ENCODE assay signal across 15 cellular contexts in the genomic region with DNA sequence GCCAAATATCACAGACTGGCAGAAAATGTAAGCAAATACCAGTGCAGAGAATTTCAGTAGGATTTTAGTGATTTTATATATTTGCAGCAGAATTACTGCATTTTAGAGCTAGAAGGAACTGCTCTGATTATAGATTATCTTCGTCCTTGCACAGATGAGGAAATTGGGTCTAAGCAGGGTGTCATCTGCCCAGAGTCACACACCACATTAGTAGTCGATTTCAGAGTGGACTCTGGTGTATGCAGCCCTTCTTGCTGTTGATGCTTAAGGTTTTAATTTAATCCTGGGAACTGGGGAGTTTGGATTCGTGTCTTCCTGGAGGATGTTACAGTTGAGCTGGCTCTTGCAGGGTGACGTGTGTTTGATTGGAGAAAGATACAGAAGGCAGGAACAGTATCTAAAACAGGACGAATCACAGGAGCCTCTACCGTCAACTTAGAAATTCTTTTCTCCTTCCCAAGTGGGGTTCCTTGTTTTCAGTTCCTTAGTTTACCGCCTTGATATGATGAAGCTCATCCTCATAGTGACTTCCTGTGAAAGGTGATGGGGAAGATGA. TPM values are rescaled to one million over a fixed set of nuclear protein-coding genes. Genes with fewer than 3 reads are reported as not detected.
DNase-seq lines count a peak whose midpoint lies in the region; ATAC-seq and TF ChIP-seq lines count a peak whose summit lies in the region.
"Had no signal": no experiment of that assay in that cellular context is flagged by ENCODE, and none has a peak within 500 bp of the region (broad histone marks: within the 10 kb centered on the region; RNA-seq: fewer than 3 reads in every experiment).

No MANE protein-coding gene starts in this region.

- H3K27me3 ChIP-seq in adipocyte (replicated peaks; ENCODE audit: control insufficient read depth, insufficient read depth, low read length): no peaks in the 10 kb centered on the region
- no peaks in the 10 kb centered on the region for H3K27me3 ChIP-seq in left ventricle myocardium inferior (ENCODE audit: low read depth)
- no peaks in the 10 kb centered on the region for H3K27me3 ChIP-seq in smooth muscle cell (ENCODE audit: low read depth)
- no peaks in the 10 kb centered on the region for H3K27me3 ChIP-seq in adrenal gland

- DNase-seq in NCI-H82 (lab: John Stamatoyannopoulos, UW) (peak; percentile 20), NCI-H82 treated with DMSO at 0.1 percent for 48 hours (lab: John Stamatoyannopoulos, UW; ENCODE audit: unreplicated experiment) (no peak), adipocyte (ENCODE audit: low read depth) (peak; percentile 16), left ventricle myocardium inferior (no peak), smooth muscle cell (lab: John Stamatoyannopoulos, UW; ENCODE audit: unreplicated experiment) (no peak), adrenal gland (no peak), COR-L47 (lab: John Stamatoyannopoulos, UW) (no peak)
- DNase-seq: activated CD4-positive, alpha-beta T cell treated with anti-CD3 and anti-CD28 coated beads for 36 hours; activated naive CD4-positive, alpha-beta T cell treated with anti-CD3 and anti-CD28 coated beads, Interleukin-2, amount 10 ng/mL, durations not matched to agents 7 days and 5 days; CD8-positive, alpha-beta T cell; NCI-H2029; NCI-H524 treated with DMSO at 0.1 percent for 48 hours; T-helper 2 cell had no signal

- no peak overlapping the region for H2AFZ ChIP-seq in smooth muscle cell (ENCODE audit: low read depth)

- H3F3A ChIP-seq in smooth muscle cell (ENCODE audit: low read depth): no peaks in the 10 kb centered on the region

- no peak for TF ChIP-seq POLR2A in adrenal gland (IDR thresholded peaks at IDR 0.05)

- H3K4me1 ChIP-seq in adipocyte (ENCODE audit: control insufficient read depth, insufficient read depth, low read length) (peaks cover 39% of the 10 kb centered on the region), left ventricle myocardium inferior (peaks cover 91% of the 10 kb centered on the region), smooth muscle cell (ENCODE audit: low read depth) (peaks cover 31% of the 10 kb centered on the region), adrenal gland (replicated peaks in 1 of 2) (peaks cover 16 to 70% of the 10 kb centered on the region in 2 donors)

- no peak overlapping the region for H3K9ac ChIP-seq in adipocyte (ENCODE audit: low read length)
- H3K9ac ChIP-seq in smooth muscle cell (ENCODE audit: low read depth): no peak overlapping the region

- H3K36me3 ChIP-seq in adipocyte (ENCODE audit: control insufficient read depth, insufficient read depth, low read length, severe bottlenecking) (no peaks in the 10 kb centered on the region), left ventricle myocardium inferior (no peaks in the 10 kb centered on the region), smooth muscle cell (ENCODE audit: low read depth) (no peaks in the 10 kb centered on the region), adrenal gland (replicated peaks in 1 of 2) (no peaks in the 10 kb centered on the region)

- H4K20me1 ChIP-seq in smooth muscle cell (ENCODE audit: low read depth): peaks cover 100% of the 10 kb centered on the region

- intact Hi-C loops in left ventricle myocardium inferior (cut with micrococcal nuclease): no loop called here
- intact Hi-C loops in adrenal gland (cut with DNase I): no loop called here

- peak overlapping the region; percentile 5 for H3K4me2 ChIP-seq in smooth muscle cell

- 41% methylated on average over 7 of the region's 7 CpGs for WGBS in smooth muscle cell (ENCODE audit: low lambda C conversion rate)
- 35 to 44% (median 38%) methylated on average over 7 of the region's 7 CpGs for WGBS in adrenal gland, 4 donors

- H3K27ac ChIP-seq in left ventricle myocardium inferior (replicated peaks) (peak overlapping the region; percentile 77), smooth muscle cell (ENCODE audit: low read depth) (peak overlapping the region; percentile 33), adrenal gland (no peak overlapping the region)
- H3K27ac ChIP-seq: 22Rv1 had no signal

- ATAC-seq in HG02678 (IDR thresholded peaks at IDR 0.05; ENCODE audit: unreplicated experiment): no peak
- ATAC-seq: activated CD4-positive, alpha-beta T cell treated with anti-CD3 and anti-CD28 coated beads for 36 hours; CD8-positive, alpha-beta T cell had no signal

- peak overlapping the region; percentile 5 for H3K4me3 ChIP-seq in adipocyte (ENCODE audit: low read length)
- H3K4me3 ChIP-seq in left ventricle myocardium inferior: peak overlapping the region; percentile 43
- H3K4me3 ChIP-seq in smooth muscle cell: no peak overlapping the region
- no peak overlapping the region for H3K4me3 ChIP-seq in adrenal gland

- H3K9me3 ChIP-seq in adipocyte (ENCODE audit: control insufficient read depth, low read length) (no peaks in the 10 kb centered on the region), left ventricle myocardium inferior (replicated peaks) (no peaks in the 10 kb centered on the region), smooth muscle cell (replicated peaks; ENCODE audit: low read depth) (no peaks in the 10 kb centered on the region), adrenal gland (replicated peaks in 1 of 3) (no peaks in the 10 kb centered on the region)

- TF ChIP-seq CTCF in left ventricle myocardium inferior (IDR thresholded peaks at IDR 0.05; ENCODE audit: borderline replicate concordance) (no peak), smooth muscle cell (IDR thresholded peaks at IDR 0.05; ENCODE audit: borderline replicate concordance, insufficient read depth, poor library complexity, severe bottlenecking) (no peak), adrenal gland (IDR thresholded peaks at IDR 0.05) (no peak)

- H3K79me2 ChIP-seq in smooth muscle cell (ENCODE audit: low read depth): peaks cover 100% of the 10 kb centered on the region

RNA-seq across cellular contexts. Expression of gene SOCS6, which starts 6.9 kb away (rescaled TPM):
- 20.2 TPM for total RNA-seq in left ventricle myocardium inferior
- total RNA-seq in smooth muscle cell: 29.6 and 38.0 TPM in 2 replicates
- 8.5 and 14.3 TPM in 2 replicates for polyA plus RNA-seq in smooth muscle cell
- 10 to 100 TPM; 14.2 to 25.5 (median 19.5) TPM for total RNA-seq in adrenal gland
- 10 to 100 TPM in 1 of 3 donors, 1 to 10 TPM in 2; 4.3 to 16.1 (median 4.9) TPM for polyA plus RNA-seq in adrenal gland

Comparison
In these comparisons a context has a peak if more than half of its experiments do, and no peak if none do; other contexts are left out.
1. DNase-seq: peak in NCI-H82 (single experiment) and adipocyte (single experiment); none in NCI-H82 treated with DMSO at 0.1 percent for 48 hours (single experiment), left ventricle myocardium inferior (single experiment), smooth muscle cell (single experiment), adrenal gland (0 of 7) and COR-L47 (single experiment).
2. H3K4me3 ChIP-seq: peak in adipocyte (single experiment) and left ventricle myocardium inferior (single experiment); none in smooth muscle cell (single experiment) and adrenal gland (0 of 4).
3. H3K27ac ChIP-seq: peak in left ventricle myocardium inferior (single experiment) and smooth muscle cell (single experiment); none in adrenal gland (0 of 5).